In the genomic region with DNA sequence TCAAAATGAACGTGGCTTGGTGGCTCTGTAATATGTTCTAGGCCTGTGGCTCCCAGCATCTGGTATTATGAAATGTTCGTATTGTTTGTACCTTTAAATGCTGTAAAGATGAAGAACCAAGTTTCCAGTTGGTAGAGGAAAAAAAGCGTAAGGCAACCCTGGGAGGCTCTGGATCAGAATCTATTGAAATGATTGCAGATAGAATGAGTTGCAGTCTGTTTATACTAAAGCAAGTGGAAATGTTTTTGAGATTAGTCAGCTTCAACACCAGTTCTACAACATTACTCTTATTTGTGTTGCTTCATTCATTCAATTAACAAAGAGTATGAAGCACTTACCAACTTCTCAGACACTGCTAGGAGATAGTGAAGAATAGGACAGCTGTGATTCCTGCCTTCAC, we compare ENCODE assay signal across 7 cellular contexts. TPM values are rescaled to one million over a fixed set of nuclear protein-coding genes. Genes with fewer than 3 reads are reported as not detected.
A peak's percentile ranks its signal among the peaks of the same experiment; 100 is the strongest.
DNase-seq lines count a peak whose midpoint lies in the region; ATAC-seq, FAIRE-seq and TF ChIP-seq lines count a peak whose summit lies in the region.

No MANE protein-coding gene starts in this region.

- H3K27ac Mint-ChIP-seq in activated T-helper 2 cell treated with anti-CD3 and anti-CD28 coated beads, Interferon-gamma antibody, Interleukin-2, Interleukin-4, amounts not matched to agents 10 μg/mL and 5 μg/mL and 100 μg/mL, durations not matched to agents 14 hours and 24 hours and 36 hours = peak overlapping the region; percentile 72
- H3K27ac Mint-ChIP-seq in stimulated activated memory B cell treated with anti-CD40 and anti-IgM and Interleukin-4, amounts not matched to agents 10 μg/mL and 1 μg/mL and 100 μg/mL, for 72 hours = peak overlapping the region; percentile 87

- H3K4me3 Mint-ChIP-seq in activated T-helper 2 cell treated with anti-CD3 and anti-CD28 coated beads, Interferon-gamma antibody, Interleukin-2, Interleukin-4, amounts not matched to agents 10 μg/mL and 5 μg/mL and 100 μg/mL, durations not matched to agents 14 hours and 24 hours and 36 hours (ENCODE audit: low read depth) = peak overlapping the region; percentile 47
- H3K4me3 Mint-ChIP-seq in stimulated activated memory B cell treated with anti-CD40 and anti-IgM and Interleukin-4, amounts not matched to agents 10 μg/mL and 1 μg/mL and 100 μg/mL, for 72 hours = peak overlapping the region; percentile 53

- H3K9me2 ChIP-seq in GM23248 (ENCODE audit: insufficient read depth) = no peaks in the 10 kb centered on the region

- TF ChIP-seq POLR2A in thyroid gland (IDR thresholded peaks at IDR 0.05) = no peak

- no peak for FAIRE-seq in RCC 7860 (lab: Jason Lieb, UNC)

- peaks cover 76% of the 10 kb centered on the region for H3K36me3 Mint-ChIP-seq in activated T-helper 2 cell treated with anti-CD3 and anti-CD28 coated beads, Interferon-gamma antibody, Interleukin-2, Interleukin-4, amounts not matched to agents 10 μg/mL and 5 μg/mL and 100 μg/mL, durations not matched to agents 14 hours and 24 hours and 36 hours (ENCODE audit: low read depth)
- H3K36me3 Mint-ChIP-seq in stimulated activated memory B cell treated with anti-CD40 and anti-IgM and Interleukin-4, amounts not matched to agents 10 μg/mL and 1 μg/mL and 100 μg/mL, for 72 hours = peaks cover 23% of the 10 kb centered on the region

- peak overlapping the region; percentile 58 for H3K27ac ChIP-seq in GM23248
- no peak overlapping the region for H3K27ac ChIP-seq in thyroid gland

- H3K9me3 ChIP-seq in GM23248 (ENCODE audit: low read depth) (no peaks in the 10 kb centered on the region), thyroid gland (no peaks in the 10 kb centered on the region)

- H3K9ac ChIP-seq in GM23248 = peak overlapping the region; percentile 23; the same call in 1 of the 2 replicates

- no peaks in the 10 kb centered on the region for H3K27me3 ChIP-seq in GM23248 (replicated peaks; ENCODE audit: insufficient read depth)
- H3K27me3 ChIP-seq in thyroid gland = no peaks in the 10 kb centered on the region

- no peaks in the 10 kb centered on the region for H3K27me3 Mint-ChIP-seq in activated T-helper 2 cell treated with anti-CD3 and anti-CD28 coated beads, Interferon-gamma antibody, Interleukin-2, Interleukin-4, amounts not matched to agents 10 μg/mL and 5 μg/mL and 100 μg/mL, durations not matched to agents 14 hours and 24 hours and 36 hours (ENCODE audit: low read depth)
- H3K27me3 Mint-ChIP-seq in stimulated activated memory B cell treated with anti-CD40 and anti-IgM and Interleukin-4, amounts not matched to agents 10 μg/mL and 1 μg/mL and 100 μg/mL, for 72 hours = no peaks in the 10 kb centered on the region

- H3K36me3 ChIP-seq in GM23248 (ENCODE audit: low read depth) (no peaks in the 10 kb centered on the region), thyroid gland (no peaks in the 10 kb centered on the region)

- in situ Hi-C loops in GM23248 (cut with MboI) = no loop called here

- ATAC-seq in stimulated activated memory B cell treated with anti-CD40 and anti-IgM and Interleukin-4, amounts not matched to agents 10 μg/mL and 1 μg/mL and 100 μg/mL, for 72 hours = no peak

- H3K9me3 Mint-ChIP-seq in activated T-helper 2 cell treated with anti-CD3 and anti-CD28 coated beads, Interferon-gamma antibody, Interleukin-2, Interleukin-4, amounts not matched to agents 10 μg/mL and 5 μg/mL and 100 μg/mL, durations not matched to agents 14 hours and 24 hours and 36 hours = no peaks in the 10 kb centered on the region
- no peaks in the 10 kb centered on the region for H3K9me3 Mint-ChIP-seq in stimulated activated memory B cell treated with anti-CD40 and anti-IgM and Interleukin-4, amounts not matched to agents 10 μg/mL and 1 μg/mL and 100 μg/mL, for 72 hours

- DNase-seq in GM23248 (peak; percentile 82), fibroblast of villous mesenchyme (ENCODE audit: low read depth) (peak; percentile 93), thyroid gland (no peak), HUDEP-2 (lab: John Stamatoyannopoulos, UW; ENCODE audit: unreplicated experiment in 76 of 76) (no peak), RCC 7860 (ENCODE audit: low spot score) (no peak)
- DNase-seq in activated T-helper 2 cell treated with anti-CD3 and anti-CD28 coated beads, Interferon-gamma antibody, Interleukin-2, Interleukin-4, amounts not matched to agents 10 μg/mL and 5 μg/mL and 100 μg/mL, durations not matched to agents 14 hours and 24 hours and 36 hours (ENCODE audit: low spot score) = no peak

- intact Hi-C loops in activated T-helper 2 cell treated with anti-CD3 and anti-CD28 coated beads, Interferon-gamma antibody, Interleukin-2, Interleukin-4, amounts not matched to agents 10 μg/mL and 5 μg/mL and 100 μg/mL, durations not matched to agents 14 hours and 24 hours and 36 hours (cut with micrococcal nuclease) = loop anchor here (5.0 kb wide), 1 partner anchor 217 kb away; no protein-coding TSS in a partner anchor
- intact Hi-C loops in thyroid gland (cut with DNase I) = no loop called here

- TF ChIP-seq CTCF in fibroblast of villous mesenchyme (IDR thresholded peaks at IDR 0.05; ENCODE audit: insufficient read depth, low read depth, low read length) (no peak), thyroid gland (IDR thresholded peaks at IDR 0.05) (no peak)

- H3K4me3 ChIP-seq in GM23248 (peak overlapping the region; percentile 19), fibroblast of villous mesenchyme (ENCODE audit: low read depth, low read length) (no peak overlapping the region), thyroid gland (replicated peaks in 1 of 3) (no peak overlapping the region)

- peaks cover 89% of the 10 kb centered on the region for H3K79me2 ChIP-seq in GM23248 (ENCODE audit: insufficient read depth)

- H4K20me1 ChIP-seq in GM23248 (ENCODE audit: insufficient read depth) = peaks cover 10% of the 10 kb centered on the region; the same call in 1 of the 2 replicates

- no peak overlapping the region for H2AFZ ChIP-seq in GM23248

- H3K4me1 Mint-ChIP-seq in activated T-helper 2 cell treated with anti-CD3 and anti-CD28 coated beads, Interferon-gamma antibody, Interleukin-2, Interleukin-4, amounts not matched to agents 10 μg/mL and 5 μg/mL and 100 μg/mL, durations not matched to agents 14 hours and 24 hours and 36 hours (ENCODE audit: low read depth) = peaks cover 60% of the 10 kb centered on the region
- peaks cover 65% of the 10 kb centered on the region for H3K4me1 Mint-ChIP-seq in stimulated activated memory B cell treated with anti-CD40 and anti-IgM and Interleukin-4, amounts not matched to agents 10 μg/mL and 1 μg/mL and 100 μg/mL, for 72 hours

- peak overlapping the region; percentile 33 for H3K4me2 ChIP-seq in GM23248 (ENCODE audit: unreplicated experiment)

- H3F3A ChIP-seq in GM23248 (ENCODE audit: insufficient read depth) = peaks cover 59% of the 10 kb centered on the region

- WGBS in GM23248 (ENCODE audit: low coverage in 1 of 2, low lambda C conversion rate in 2 of 2, missing lambda C conversion rate in 2 of 2), 2 experiments = 5 to 11% methylated on average over 3 of the region's 3 CpGs
- 81 to 83% methylated on average over 3 of the region's 3 CpGs for WGBS in thyroid gland, 2 donors

- H3K4me1 ChIP-seq in GM23248 (ENCODE audit: insufficient read depth) (peaks cover 56% of the 10 kb centered on the region), thyroid gland (peaks cover 55 to 86% of the 10 kb centered on the region in 2 donors)

RNA-seq across cellular contexts. Expression of gene ARL6IP5, which starts 5.3 kb away (rescaled TPM):
- 94.0 and 98.7 TPM in 2 replicates for total RNA-seq in GM23248 (2014; rRNA removed; shearing (Covaris generic))
- 174 and 178 TPM in 2 replicates for polyA plus RNA-seq in GM23248 (2016; fragmentation: Nextera tagmentation; extraction: Ambion mirVana)
- 124 and 127 TPM in 2 replicates for total RNA-seq in activated T-helper 2 cell treated with anti-CD3 and anti-CD28 coated beads, Interferon-gamma antibody, Interleukin-2, Interleukin-4, amounts not matched to agents 10 μg/mL and 5 μg/mL and 100 μg/mL, durations not matched to agents 14 hours and 24 hours and 36 hours
- total RNA-seq in fibroblast of villous mesenchyme (53.1 and 89.4 TPM in 2 replicates), thyroid gland (100 to 1,000 TPM in 2 of 4 donors, 10 to 100 TPM in 2; 65.2 to 146 (median 98.2) TPM)

RNA-seq across cellular contexts. Expression of gene UBA3, which starts 9.9 kb away (rescaled TPM):
- total RNA-seq in GM23248 (2014; rRNA removed; shearing (Covaris generic)) = 64.0 and 75.1 TPM in 2 replicates
- polyA plus RNA-seq in GM23248 (2016; fragmentation: Nextera tagmentation; extraction: Ambion mirVana) = 62.1 and 65.0 TPM in 2 replicates
- 95.8 and 109 TPM in 2 replicates for total RNA-seq in activated T-helper 2 cell treated with anti-CD3 and anti-CD28 coated beads, Interferon-gamma antibody, Interleukin-2, Interleukin-4, amounts not matched to agents 10 μg/mL and 5 μg/mL and 100 μg/mL, durations not matched to agents 14 hours and 24 hours and 36 hours
- total RNA-seq in fibroblast of villous mesenchyme (82.1 and 92.0 TPM in 2 replicates), thyroid gland (10 to 100 TPM; 57.4 to 77.9 (median 64.3) TPM)

RNA-seq across cellular contexts. Expression of gene LMOD3, which starts 32.4 kb away (rescaled TPM):
- total RNA-seq in GM23248 (2014; rRNA removed; shearing (Covaris generic)) = not detected in 2 replicates
- polyA plus RNA-seq in GM23248 (2016; fragmentation: Nextera tagmentation; extraction: Ambion mirVana) = 0.04 TPM in 1 of 2 replicates, not detected in the other
- not detected in 2 replicates for total RNA-seq in activated T-helper 2 cell treated with anti-CD3 and anti-CD28 coated beads, Interferon-gamma antibody, Interleukin-2, Interleukin-4, amounts not matched to agents 10 μg/mL and 5 μg/mL and 100 μg/mL, durations not matched to agents 14 hours and 24 hours and 36 hours
- total RNA-seq in fibroblast of villous mesenchyme (not detected in 2 replicates), thyroid gland (under 1 TPM in 1 of 4 donors, not detected in 3; 0.21 TPM)

RNA-seq across cellular contexts. Expression of gene TMF1, which starts 37.9 kb away (rescaled TPM):
- 27.0 and 35.2 TPM in 2 replicates for total RNA-seq in GM23248 (2014; rRNA removed; shearing (Covaris generic))
- 36.9 and 41.4 TPM in 2 replicates for polyA plus RNA-seq in GM23248 (2016; fragmentation: Nextera tagmentation; extraction: Ambion mirVana)
- total RNA-seq in activated T-helper 2 cell treated with anti-CD3 and anti-CD28 coated beads, Interferon-gamma antibody, Interleukin-2, Interleukin-4, amounts not matched to agents 10 μg/mL and 5 μg/mL and 100 μg/mL, durations not matched to agents 14 hours and 24 hours and 36 hours = 35.7 and 38.9 TPM in 2 replicates
- total RNA-seq in fibroblast of villous mesenchyme = 45.1 and 49.2 TPM in 2 replicates
- 10 to 100 TPM; 44.3 to 53.2 (median 50.3) TPM for total RNA-seq in thyroid gland

Comparison
In these comparisons a context has a peak if more than half of its experiments do, and no peak if none do; other contexts are left out.
1. DNase-seq: peak in GM23248 (single experiment) and fibroblast of villous mesenchyme (single experiment); none in activated T-helper 2 cell treated with anti-CD3 and anti-CD28 coated beads, Interferon-gamma antibody, Interleukin-2, Interleukin-4, amounts not matched to agents 10 μg/mL and 5 μg/mL and 100 μg/mL, durations not matched to agents 14 hours and 24 hours and 36 hours (single experiment), thyroid gland (0 of 2), HUDEP-2 (0 of 76) and RCC 7860 (single experiment).